Comparison of ENCODE assay signal across 18 cellular contexts in the genomic region with DNA sequence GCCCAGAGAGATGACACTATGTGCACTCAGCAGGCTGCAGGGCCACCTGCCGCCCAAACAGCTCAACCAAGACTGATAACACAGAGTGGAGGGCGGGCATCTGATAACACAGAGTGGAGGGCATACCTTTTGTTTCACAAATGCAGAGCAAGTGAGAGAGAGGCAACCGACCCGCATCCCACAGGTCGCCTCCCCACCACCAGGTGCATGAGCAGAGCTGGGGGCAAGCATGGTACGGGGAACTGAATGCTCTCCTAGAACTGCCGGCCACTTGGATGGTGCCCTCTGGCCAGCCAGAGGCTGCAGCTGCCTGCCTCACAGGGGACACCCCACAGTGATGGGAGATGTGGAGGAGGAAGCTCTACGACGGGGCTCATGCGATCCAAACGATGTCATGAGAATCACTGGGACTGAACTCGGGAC. TPM values are rescaled to one million over a fixed set of nuclear protein-coding genes. Genes with fewer than 3 reads are reported as not detected.
DNase-seq lines count a peak whose midpoint lies in the region; ATAC-seq, FAIRE-seq and TF ChIP-seq lines count a peak whose summit lies in the region.
"Had no signal": no experiment of that assay in that cellular context is flagged by ENCODE, and none has a peak within 500 bp of the region (broad histone marks: within the 10 kb centered on the region; RNA-seq: fewer than 3 reads in every experiment).

No MANE protein-coding gene starts in this region.

- in situ Hi-C loops in K562 (cut with MboI), result no loop called here

- H4K20me1 ChIP-seq in K562 (replicated peaks; ENCODE audit: control insufficient read depth, insufficient read depth, low read length), result no peaks in the 10 kb centered on the region
- H4K20me1 ChIP-seq in Karpas-422 (ENCODE audit: insufficient read depth, low read depth, low read length), result peaks cover 7% of the 10 kb centered on the region; the same call in 1 of the 2 replicates

- TF ChIP-seq RAD21 in K562 (CRISPR knock-in tag; conservative IDR thresholded peaks at IDR 0.05 in 1 of 2, IDR thresholded peaks at IDR 0.05 in 1 of 2), result no peak

- H3K4me3 ChIP-seq in HEK293 (ENCODE audit: low read depth, low read length), result no peak overlapping the region
- H3K4me3 ChIP-seq in K562, result no peak overlapping the region
- H3K4me3 ChIP-seq in mesendoderm (ENCODE audit: low read length), result no peak overlapping the region
- H3K4me3 ChIP-seq in Karpas-422 (ENCODE audit: low read length), result no peak overlapping the region

- H3K4me1 ChIP-seq in HEK293 (ENCODE audit: control insufficient read depth, insufficient read depth, low read length) (no peaks in the 10 kb centered on the region), K562 (replicated peaks in 1 of 2; ENCODE audit: control insufficient read depth in 2 of 2, insufficient read depth in 2 of 2, low read length in 2 of 2) (no peaks in the 10 kb centered on the region), mesendoderm (ENCODE audit: control insufficient read depth, low read depth, low read length) (no peaks in the 10 kb centered on the region), Karpas-422 (ENCODE audit: low read length) (no peaks in the 10 kb centered on the region)

- H3K4ac ChIP-seq in mesendoderm (ENCODE audit: low read depth, low read length), result no peak overlapping the region

- H3K36me3 ChIP-seq in HEK293 (ENCODE audit: control insufficient read depth in 2 of 2, insufficient read depth in 1 of 2, low read length in 2 of 2), result peaks cover 15 to 98% of the 10 kb centered on the region in 2 experiments
- peaks cover 95% of the 10 kb centered on the region; the same call in 2 of the 3 replicates for H3K36me3 ChIP-seq in K562 (ENCODE audit: control insufficient read depth, insufficient read depth, low read length)
- peaks cover 28% of the 10 kb centered on the region for H3K36me3 ChIP-seq in mesendoderm (ENCODE audit: control insufficient read depth, insufficient read depth, low read length)
- peaks cover 35% of the 10 kb centered on the region for H3K36me3 ChIP-seq in Karpas-422 (ENCODE audit: insufficient read depth, low read length)

- intact Hi-C loops in K562 (cut with micrococcal nuclease), result no loop called here

- POLR2A ChIA-PET in HEK293 (lab: Yijun Ruan, JAX) (no interaction called here), K562 (lab: Yijun Ruan, JAX) (interaction anchor here (0.7 kb wide), 1 partner anchor 171 kb away, joined by 4 read pairs; no protein-coding TSS in a partner anchor)

- H3K56ac ChIP-seq in mesendoderm (ENCODE audit: low read length), result no peak overlapping the region

- H3K79me2 ChIP-seq in K562 (ENCODE audit: control insufficient read depth, insufficient read depth, low read length) (no peaks in the 10 kb centered on the region), mesendoderm (ENCODE audit: control insufficient read depth, insufficient read depth, low read length) (no peaks in the 10 kb centered on the region), Karpas-422 (ENCODE audit: low read length) (peaks cover 5% of the 10 kb centered on the region; the same call in 1 of the 2 replicates)

- H4K5ac ChIP-seq in mesendoderm (ENCODE audit: low read length), result no peak overlapping the region

- H3K9me3 ChIP-seq in HEK293 (ENCODE audit: control insufficient read depth, insufficient read depth, low read depth, low read length) (no peaks in the 10 kb centered on the region), K562 (replicated peaks; ENCODE audit: control insufficient read depth, insufficient read depth, low read depth, low read length) (no peaks in the 10 kb centered on the region), Karpas-422 (ENCODE audit: low read length) (no peaks in the 10 kb centered on the region)
- H3K9me3 ChIP-seq: SK-N-SH had no signal

- FAIRE-seq in K562 (lab: Jason Lieb, UNC), result no peak
- FAIRE-seq: GM12892 had no signal

- H3K9ac ChIP-seq in K562 (ENCODE audit: insufficient read depth in 1 of 2, low read depth in 2 of 2, low read length in 2 of 2) (no peak overlapping the region), mesendoderm (ENCODE audit: low read length) (no peak overlapping the region), Karpas-422 (ENCODE audit: low read length) (no peak overlapping the region)
- H3K9ac ChIP-seq: SK-N-SH had no signal

- BruUV-seq in K562 (replicated peaks; lab: Mats Ljungman, UMichigan), result no TSS peak

- H3K27ac ChIP-seq in HEK293 (ENCODE audit: extremely low read depth, low read depth, low read length), result no peak overlapping the region
- no peak overlapping the region for H3K27ac ChIP-seq in K562 (ENCODE audit: extremely low read depth, low read depth, low read length)
- H3K27ac ChIP-seq in mesendoderm (ENCODE audit: low read depth, low read length), result no peak overlapping the region
- no peak overlapping the region for H3K27ac ChIP-seq in Karpas-422 (ENCODE audit: low read length)

- H3K4me2 ChIP-seq in K562 (ENCODE audit: insufficient read depth, low read length), result no peak overlapping the region
- no peak overlapping the region for H3K4me2 ChIP-seq in mesendoderm (ENCODE audit: low read length)
- H3K4me2 ChIP-seq in Karpas-422 (ENCODE audit: low read depth, low read length, poor library complexity, severe bottlenecking), result no peak overlapping the region
- H3K4me2 ChIP-seq: SK-N-SH had no signal

- DNase-seq in NCI-H345 (lab: John Stamatoyannopoulos, UW) (peak; percentile 78), K562 (ENCODE audit: extremely low read depth in 1 of 4, low spot score in 3 of 4) (no peak), mesendoderm (peak; percentile 48), Karpas-422 (no peak)
- DNase-seq: CD4-positive, CD25-positive, alpha-beta regulatory T cell; GDM1; H7; MV-4-11; NCI-H1436; NCI-H2081; NCI-H524 treated with DMSO at 0.1 percent for 48 hours; SK-N-SH had no signal

- no peak overlapping the region for H2BK5ac ChIP-seq in mesendoderm (ENCODE audit: low read length)

- H2BK120ac ChIP-seq in mesendoderm (ENCODE audit: low read depth, low read length), result no peak overlapping the region

- no peaks in the 10 kb centered on the region for H3K9me2 ChIP-seq in Karpas-422 (replicated peaks; ENCODE audit: insufficient read depth, low read length)
- H3K9me2 ChIP-seq: SK-N-SH had no signal

- H2AFZ ChIP-seq in K562 (ENCODE audit: low read depth, low read length) (no peak overlapping the region), Karpas-422 (ENCODE audit: low read length) (no peak overlapping the region)

- H2AK5ac ChIP-seq in mesendoderm (ENCODE audit: low read length), result no peak overlapping the region

- no peak overlapping the region for H2BK15ac ChIP-seq in mesendoderm (replicated peaks; ENCODE audit: low read depth)

- peaks cover 6% of the 10 kb centered on the region for H3K79me1 ChIP-seq in mesendoderm (ENCODE audit: low read length)

- H3K23ac ChIP-seq in mesendoderm (ENCODE audit: low read length), result no peak overlapping the region

- H4K8ac ChIP-seq in mesendoderm (ENCODE audit: low read depth, low read length), result no peak overlapping the region

- no peak for ATAC-seq in K562
- no peak for ATAC-seq in GM19324 (IDR thresholded peaks at IDR 0.05; ENCODE audit: low FRiP score, unreplicated experiment)
- ATAC-seq in HG02610 (IDR thresholded peaks at IDR 0.05; ENCODE audit: unreplicated experiment), result no peak
- no peak for ATAC-seq in HG03196 (IDR thresholded peaks at IDR 0.05; ENCODE audit: unreplicated experiment)

- no peak for TF ChIP-seq POLR2A in K562 (conservative IDR thresholded peaks at IDR 0.05)

- CTCF ChIA-PET in HEK293 (lab: Yijun Ruan, JAX), result no interaction called here
- CTCF ChIA-PET in K562 (lab: Yijun Ruan, JAX; ENCODE audit: low intra/inter-chr PET ratio), result no interaction called here

- no peak overlapping the region for H3K18ac ChIP-seq in mesendoderm (ENCODE audit: low read length)

- WGBS in K562 (ENCODE audit: insufficient coverage, low coverage, missing lambda C conversion rate), result 97% methylated on average over 10 of the region's 12 CpGs
- no CpG with 5 or more reads among the region's 12 CpGs for WGBS in mesendoderm (ENCODE audit: extremely low coverage, insufficient coverage, low lambda C conversion rate)

- no peak for TF ChIP-seq EP300 in K562 (IDR thresholded peaks at IDR 0.05; ENCODE audit: low read length)

- H3K27me3 ChIP-seq in K562 (ENCODE audit: control insufficient read depth in 2 of 2, insufficient read depth in 2 of 2, low read length in 2 of 2), result no peaks in the 10 kb centered on the region
- no peaks in the 10 kb centered on the region for H3K27me3 ChIP-seq in mesendoderm (ENCODE audit: insufficient read depth, low read length, poor library complexity)
- H3K27me3 ChIP-seq in Karpas-422 (ENCODE audit: low read length), result no peaks in the 10 kb centered on the region

- H3K9me1 ChIP-seq in K562 (ENCODE audit: control insufficient read depth, insufficient read depth, low read length), result no peaks in the 10 kb centered on the region

- TF ChIP-seq CTCF in HEK293 (tag by site-specific recombination; IDR thresholded peaks at IDR 0.05) (no peak), K562 (IDR thresholded peaks at IDR 0.05 in 2 of 3, conservative IDR thresholded peaks at IDR 0.05 in 1 of 3; ENCODE audit: insufficient read depth in 2 of 3, low read depth in 1 of 3, low read length in 3 of 3) (no peak)

TF ChIP-seq in HEK293, 187 proteins besides CTCF, POLR2A, EP300 and RAD21:
- peak; percentile 54 for TF ChIP-seq ZIC2 (tag by site-specific recombination; IDR thresholded peaks at IDR 0.05)
- TF ChIP-seq ZNF658 (tag by site-specific recombination; IDR thresholded peaks at IDR 0.05), result no peak

TF ChIP-seq in K562, 482 proteins besides CTCF, POLR2A, EP300 and RAD21 (continues in another document):
- TF ChIP-seq ZNF589 (CRISPR knock-in tag; IDR thresholded peaks at IDR 0.05; ENCODE audit: low read depth) (no peak), HCFC1 (IDR thresholded peaks at IDR 0.05; ENCODE audit: low read depth, low read length) (no peak)

RNA-seq across cellular contexts. Expression of a gene that starts 49.5 kb away (rescaled TPM):
- total RNA-seq in K562 (2011; cell fraction: chromatin; rRNA removed; ENCODE audit: low replicate concordance), result 12.7 and 25.7 TPM in 2 replicates
- 12.8 and 13.2 TPM in 2 replicates for total RNA-seq in K562 (2011; cell fraction: nucleolus; rRNA removed)
- 13.3 and 13.8 TPM in 2 replicates for total RNA-seq in K562 (2011; cell fraction: nucleoplasm; rRNA removed)
- total RNA-seq in K562 (2014; rRNA removed) (1.3 and 1.7 TPM in 2 replicates), K562 (2014; rRNA removed; fragmentation: Illumina TruSeq; extraction: Trizol) (0.67 and 0.91 TPM in 2 replicates), K562 (2015; rRNA removed; fragmentation: Illumina TruSeq; extraction: Trizol) (1.1 TPM in 2 replicates), K562 (2021) (4.1 and 5.1 TPM in 2 replicates)
- polyA plus RNA-seq in K562 (2011; rRNA removed) (0.59 and 0.81 TPM in 2 replicates), K562 (2014; fragmentation: Illumina TruSeq; extraction: Trizol) (1.9 and 3.2 TPM in 2 replicates), K562 (2014; fragmentation: Nextera tagmentation; extraction: Ambion mirVana) (under 1 TPM; 0.28 to 0.46 TPM), K562 (2014; rRNA removed) (1.9 and 2.9 TPM in 2 replicates)
- polyA plus RNA-seq in K562 (2011; cell fraction: cytosol; rRNA removed), result 1.0 and 2.4 TPM in 2 replicates
- 2.5 and 4.8 TPM in 2 replicates for polyA plus RNA-seq in K562 (2011; cell fraction: nucleus; rRNA removed)
- polyA plus RNA-seq in K562 (2012), result 1.6 and 2.3 TPM in 2 replicates
- polyA minus RNA-seq in K562 (2011; rRNA and poly(A)+ RNA removed), result 0.75 and 1.7 TPM in 2 replicates
- 3.9 and 4.2 TPM in 2 replicates for polyA minus RNA-seq in K562 (2011; cell fraction: cytosol; rRNA and poly(A)+ RNA removed)
- 2.3 and 3.2 TPM in 2 replicates for polyA minus RNA-seq in K562 (2011; cell fraction: nucleus; rRNA and poly(A)+ RNA removed)
- 2.7 TPM for polyA plus RNA-seq in mesendoderm (2013, experiment 1 of 2)
- polyA plus RNA-seq in mesendoderm (2013, experiment 2 of 2), result 2.5 TPM
- total RNA-seq in Karpas-422 (2014; rRNA removed; shearing (Covaris generic); ENCODE audit: low replicate concordance), result 0.14 and 0.19 TPM in 2 replicates
- polyA plus RNA-seq: CD4-positive, CD25-positive, alpha-beta regulatory T cell; IgD-negative memory B cell had no signal

Comparison
In these comparisons a context has a peak if more than half of its experiments do, and no peak if none do; other contexts are left out.
1. DNase-seq: peak in NCI-H345 (single experiment) and mesendoderm (single experiment); none in K562 (0 of 4) and Karpas-422 (single experiment).